ENCODE assay signal across 1 cellular context in the genomic region with DNA sequence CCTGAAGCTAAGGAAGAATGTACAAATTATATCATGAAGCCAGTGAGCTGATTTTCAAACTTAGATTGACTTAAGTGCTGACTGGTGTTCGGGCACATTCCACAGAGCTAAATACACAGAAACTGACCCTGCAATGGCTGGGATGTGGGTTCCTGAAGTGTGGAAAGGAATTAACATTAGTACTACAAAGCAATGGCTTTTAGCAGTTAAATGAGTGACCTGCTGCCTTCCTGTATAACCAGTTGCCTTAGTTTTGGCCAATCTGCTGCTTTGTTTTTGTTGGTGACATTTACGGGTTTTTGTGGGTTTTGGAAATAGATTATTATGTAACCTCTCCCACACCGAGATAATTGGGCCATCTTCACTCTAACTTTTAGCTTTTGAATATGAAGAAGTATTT.
TF ChIP-seq lines count a peak whose summit lies in the region.

No MANE protein-coding gene starts in this region.

TF ChIP-seq in K562, 482 proteins besides CTCF, POLR2A, EP300 and RAD21:
- TF ChIP-seq HOXB6 (CRISPR knock-in tag; IDR thresholded peaks at IDR 0.05; ENCODE audit: borderline replicate concordance) (no peak), FUS (optimal IDR thresholded peaks at IDR 0.05; ENCODE audit: low read depth, low read length) (no peak), SAP30 (IDR thresholded peaks at IDR 0.05; ENCODE audit: borderline replicate concordance, insufficient read depth, low read depth, low read length, poor library complexity, severe bottlenecking) (no peak), ZNF445 (CRISPR knock-in tag; IDR thresholded peaks at IDR 0.05; ENCODE audit: low read depth) (no peak), GTF2A2 (tag; IDR thresholded peaks at IDR 0.05) (no peak), RBM25 (IDR thresholded peaks at IDR 0.05; ENCODE audit: low read depth, low read length, severe bottlenecking) (no peak), KLF1 (tag; IDR thresholded peaks at IDR 0.05) (no peak), ZNF217 (CRISPR knock-in tag; IDR thresholded peaks at IDR 0.05) (no peak), ZNF134 (CRISPR knock-in tag; conservative IDR thresholded peaks at IDR 0.05) (no peak)
- TF ChIP-seq, protein P1, sequence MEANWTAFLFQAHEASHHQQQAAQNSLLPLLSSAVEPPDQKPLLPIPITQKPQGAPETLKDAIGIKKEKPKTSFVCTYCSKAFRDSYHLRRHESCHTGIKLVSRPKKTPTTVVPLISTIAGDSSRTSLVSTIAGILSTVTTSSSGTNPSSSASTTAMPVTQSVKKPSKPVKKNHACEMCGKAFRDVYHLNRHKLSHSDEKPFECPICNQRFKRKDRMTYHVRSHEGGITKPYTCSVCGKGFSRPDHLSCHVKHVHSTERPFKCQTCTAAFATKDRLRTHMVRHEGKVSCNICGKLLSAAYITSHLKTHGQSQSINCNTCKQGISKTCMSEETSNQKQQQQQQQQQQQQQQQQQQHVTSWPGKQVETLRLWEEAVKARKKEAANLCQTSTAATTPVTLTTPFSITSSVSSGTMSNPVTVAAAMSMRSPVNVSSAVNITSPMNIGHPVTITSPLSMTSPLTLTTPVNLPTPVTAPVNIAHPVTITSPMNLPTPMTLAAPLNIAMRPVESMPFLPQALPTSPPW (CRISPR knock-in tag; IDR thresholded peaks at IDR 0.05): no peak
- TF ChIP-seq, protein P2, sequence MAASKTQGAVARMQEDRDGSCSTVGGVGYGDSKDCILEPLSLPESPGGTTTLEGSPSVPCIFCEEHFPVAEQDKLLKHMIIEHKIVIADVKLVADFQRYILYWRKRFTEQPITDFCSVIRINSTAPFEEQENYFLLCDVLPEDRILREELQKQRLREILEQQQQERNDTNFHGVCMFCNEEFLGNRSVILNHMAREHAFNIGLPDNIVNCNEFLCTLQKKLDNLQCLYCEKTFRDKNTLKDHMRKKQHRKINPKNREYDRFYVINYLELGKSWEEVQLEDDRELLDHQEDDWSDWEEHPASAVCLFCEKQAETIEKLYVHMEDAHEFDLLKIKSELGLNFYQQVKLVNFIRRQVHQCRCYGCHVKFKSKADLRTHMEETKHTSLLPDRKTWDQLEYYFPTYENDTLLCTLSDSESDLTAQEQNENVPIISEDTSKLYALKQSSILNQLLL (CRISPR knock-in tag; IDR thresholded peaks at IDR 0.05; ENCODE audit: borderline replicate concordance): no peak
- TF ChIP-seq, protein P3, sequence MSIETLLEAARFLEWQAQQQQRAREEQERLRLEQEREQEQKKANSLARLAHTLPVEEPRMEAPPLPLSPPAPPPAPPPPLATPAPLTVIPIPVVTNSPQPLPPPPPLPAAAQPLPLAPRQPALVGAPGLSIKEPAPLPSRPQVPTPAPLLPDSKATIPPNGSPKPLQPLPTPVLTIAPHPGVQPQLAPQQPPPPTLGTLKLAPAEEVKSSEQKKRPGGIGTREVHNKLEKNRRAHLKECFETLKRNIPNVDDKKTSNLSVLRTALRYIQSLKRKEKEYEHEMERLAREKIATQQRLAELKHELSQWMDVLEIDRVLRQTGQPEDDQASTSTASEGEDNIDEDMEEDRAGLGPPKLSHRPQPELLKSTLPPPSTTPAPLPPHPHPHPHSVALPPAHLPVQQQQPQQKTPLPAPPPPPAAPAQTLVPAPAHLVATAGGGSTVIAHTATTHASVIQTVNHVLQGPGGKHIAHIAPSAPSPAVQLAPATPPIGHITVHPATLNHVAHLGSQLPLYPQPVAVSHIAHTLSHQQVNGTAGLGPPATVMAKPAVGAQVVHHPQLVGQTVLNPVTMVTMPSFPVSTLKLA (conservative IDR thresholded peaks at IDR 0.05): 0 out of 4 replicates have a peak, but pooled peaks of 1 of the 2 experiments have one; percentile 8
- TF ChIP-seq, protein P4, sequence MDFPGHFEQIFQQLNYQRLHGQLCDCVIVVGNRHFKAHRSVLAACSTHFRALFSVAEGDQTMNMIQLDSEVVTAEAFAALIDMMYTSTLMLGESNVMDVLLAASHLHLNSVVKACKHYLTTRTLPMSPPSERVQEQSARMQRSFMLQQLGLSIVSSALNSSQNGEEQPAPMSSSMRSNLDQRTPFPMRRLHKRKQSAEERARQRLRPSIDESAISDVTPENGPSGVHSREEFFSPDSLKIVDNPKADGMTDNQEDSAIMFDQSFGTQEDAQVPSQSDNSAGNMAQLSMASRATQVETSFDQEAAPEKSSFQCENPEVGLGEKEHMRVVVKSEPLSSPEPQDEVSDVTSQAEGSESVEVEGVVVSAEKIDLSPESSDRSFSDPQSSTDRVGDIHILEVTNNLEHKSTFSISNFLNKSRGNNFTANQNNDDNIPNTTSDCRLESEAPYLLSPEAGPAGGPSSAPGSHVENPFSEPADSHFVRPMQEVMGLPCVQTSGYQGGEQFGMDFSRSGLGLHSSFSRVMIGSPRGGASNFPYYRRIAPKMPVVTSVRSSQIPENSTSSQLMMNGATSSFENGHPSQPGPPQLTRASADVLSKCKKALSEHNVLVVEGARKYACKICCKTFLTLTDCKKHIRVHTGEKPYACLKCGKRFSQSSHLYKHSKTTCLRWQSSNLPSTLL (IDR thresholded peaks at IDR 0.05): no peak
- TF ChIP-seq, protein P5, sequence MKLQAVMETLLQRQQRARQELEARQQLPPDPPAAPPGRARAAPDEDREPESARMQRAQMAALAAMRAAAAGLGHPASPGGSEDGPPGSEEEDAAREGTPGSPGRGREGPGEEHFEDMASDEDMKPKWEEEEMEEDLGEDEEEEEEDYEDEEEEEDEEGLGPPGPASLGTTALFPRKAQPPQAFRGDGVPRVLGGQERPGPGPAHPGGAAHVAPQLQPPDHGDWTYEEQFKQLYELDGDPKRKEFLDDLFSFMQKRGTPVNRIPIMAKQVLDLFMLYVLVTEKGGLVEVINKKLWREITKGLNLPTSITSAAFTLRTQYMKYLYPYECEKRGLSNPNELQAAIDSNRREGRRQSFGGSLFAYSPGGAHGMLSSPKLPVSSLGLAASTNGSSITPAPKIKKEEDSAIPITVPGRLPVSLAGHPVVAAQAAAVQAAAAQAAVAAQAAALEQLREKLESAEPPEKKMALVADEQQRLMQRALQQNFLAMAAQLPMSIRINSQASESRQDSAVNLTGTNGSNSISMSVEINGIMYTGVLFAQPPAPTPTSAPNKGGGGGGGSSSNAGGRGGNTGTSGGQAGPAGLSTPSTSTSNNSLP (IDR thresholded peaks at IDR 0.05; ENCODE audit: borderline replicate concordance, low read depth, low read length): 0 out of 2 replicates have a peak, but pooled peaks have one; percentile 11
TF ChIP-seq in K562: peak in this region for 2.
